ENCODE assay signal across 8 cellular contexts in genomic region chr20:49983123-49983847, GRCh38. TPM values are rescaled to one million over a fixed set of nuclear protein-coding genes. Genes with fewer than 3 reads are reported as not detected.
DNase-seq lines count a peak whose midpoint lies in the region; ATAC-seq, FAIRE-seq and TF ChIP-seq lines count a peak whose summit lies in the region.

No MANE protein-coding gene starts in this region.

- H3K79me2 ChIP-seq in H1 (ENCODE audit: control insufficient read depth in 1 of 2, insufficient read depth in 2 of 2, low read length in 2 of 2): peaks cover 0 to 8% of the 10 kb centered on the region in 2 experiments; a peak in 2 of 4 replicates

- peak overlapping the region; percentile 52 for H3K56ac ChIP-seq in H1 (replicated peaks; ENCODE audit: insufficient read length, low read depth, low read length)

- POLR2A ChIA-PET in CD8-positive, alpha-beta T cell (lab: Charles Lee): interaction anchor here (0.7 kb wide), 1 partner anchor 8 kb away, joined by 3 read pairs; no protein-coding TSS in a partner anchor
- POLR2A ChIA-PET in H1 (lab: Charles Lee; ENCODE audit: partially characterized antibody): interaction anchor here (0.5 to 15.6 kb wide), 33 partner anchors 9 to 1165 kb away, joined by 3 to 287 read pairs (median 4); partner anchors contain the start of genes PEDS1 and RNF114

- H3K9me3 ChIP-seq in CD8-positive, alpha-beta T cell (ENCODE audit: low read length): no peaks in the 10 kb centered on the region
- H3K9me3 ChIP-seq in MG63 (no peaks in the 10 kb centered on the region), H1 (ENCODE audit: insufficient read depth in 2 of 2, low read depth in 1 of 2, low read length in 1 of 2) (no peaks in the 10 kb centered on the region), neuronal stem cell (replicated peaks in 1 of 2; ENCODE audit: control insufficient read depth in 2 of 2, insufficient read depth in 1 of 2, low read depth in 1 of 2, low read length in 2 of 2) (no peaks in the 10 kb centered on the region)

- H3K4me1 Mint-ChIP-seq in CD8-positive, alpha-beta T cell (ENCODE audit: low read depth): peaks cover 28% of the 10 kb centered on the region

- H3K23ac ChIP-seq in H1 (ENCODE audit: insufficient read length) (no peak overlapping the region), neuronal stem cell (ENCODE audit: low read depth, low read length, poor library complexity) (peak overlapping the region; percentile 99)

- peaks cover 2 to 4% of the 10 kb centered on the region in 2 experiments for H4K20me1 ChIP-seq in H1 (replicated peaks in 1 of 2; ENCODE audit: control insufficient read depth in 1 of 2, insufficient read depth in 2 of 2, low read length in 2 of 2)

- no peak overlapping the region for H2BK20ac ChIP-seq in H1 (ENCODE audit: low read length)

- H2AFZ ChIP-seq in H1 (ENCODE audit: low read length): no peak overlapping the region
- peak overlapping the region; percentile 85 for H2AFZ ChIP-seq in neuronal stem cell (ENCODE audit: low read length)

- WGBS in H1 (ENCODE audit: extremely low coverage in 1 of 2, insufficient coverage in 1 of 2, insufficient read length in 1 of 2, insufficient replicate concordance in 2 of 2, low coverage in 1 of 2, low lambda C conversion rate in 2 of 2, missing lambda C conversion rate in 1 of 2), 2 experiments: 28% methylated on average over 18 of the region's 24 CpGs; no CpG with 5 or more reads in 1 of the 2 experiments
- WGBS in neuronal stem cell (ENCODE audit: extremely low coverage in 2 of 2, insufficient read length in 2 of 2, insufficient replicate concordance in 1 of 2), 2 donors: no CpG with 5 or more reads among the region's 24 CpGs

- no peak overlapping the region for H2BK5ac ChIP-seq in H1 (ENCODE audit: low read depth, low read length)
- peak overlapping the region; percentile 19 for H2BK5ac ChIP-seq in neuronal stem cell (ENCODE audit: low read length)

- H3K4me2 ChIP-seq in H1 (ENCODE audit: insufficient read depth in 1 of 2, low read depth in 2 of 2, low read length in 2 of 2) (peak overlapping the region; percentile 78 to 100), neuronal stem cell (ENCODE audit: insufficient read depth, low read length, poor library complexity, severe bottlenecking) (peak overlapping the region; percentile 87)

- peak overlapping the region; percentile 79 for H3K27ac Mint-ChIP-seq in CD8-positive, alpha-beta T cell

- no peaks in the 10 kb centered on the region for H3K36me3 Mint-ChIP-seq in CD8-positive, alpha-beta T cell

- H2BK15ac ChIP-seq in H1 (ENCODE audit: low read length) (no peak overlapping the region), neuronal stem cell (ENCODE audit: low read length) (peak overlapping the region; percentile 52)

- H4K91ac ChIP-seq in H1 (replicated peaks; ENCODE audit: insufficient read length, low read length) (no peak overlapping the region), neuronal stem cell (ENCODE audit: low read depth, low read length, poor library complexity) (no peak overlapping the region)

- H3K18ac ChIP-seq in H1 (ENCODE audit: extremely low read depth, low read length): no peak overlapping the region; the same call in 1 of the 2 replicates
- H3K18ac ChIP-seq in neuronal stem cell (ENCODE audit: low read length): peak overlapping the region; percentile 94

- FAIRE-seq in H1 (lab: Jason Lieb, UNC): no peak

- H2BK120ac ChIP-seq in H1 (replicated peaks; ENCODE audit: low read depth, low read length) (no peak overlapping the region), neuronal stem cell (ENCODE audit: low read depth, low read length) (peak overlapping the region; percentile 38)

- H3K27me3 Mint-ChIP-seq in CD8-positive, alpha-beta T cell (ENCODE audit: low read depth): no peaks in the 10 kb centered on the region

- peaks cover 12% of the 10 kb centered on the region for H3K23me2 ChIP-seq in H1 (ENCODE audit: low read depth, low read length)

- no peaks in the 10 kb centered on the region for H3K27me3 ChIP-seq in CD8-positive, alpha-beta T cell (ENCODE audit: insufficient read depth, low read length)
- H3K27me3 ChIP-seq in MG63 (no peaks in the 10 kb centered on the region), H1 (replicated peaks in 1 of 4; ENCODE audit: control insufficient read depth in 3 of 4, extremely low read depth in 1 of 4, insufficient read depth in 3 of 4, low read length in 3 of 4) (peaks cover 0 to 17% (median 15%) of the 10 kb centered on the region in 4 experiments; a peak in 6 of 7 replicates), neuronal stem cell (ENCODE audit: control insufficient read depth in 3 of 3, insufficient read depth in 3 of 3, low read depth in 1 of 3, low read length in 3 of 3) (peaks cover 2 to 29% (median 15%) of the 10 kb centered on the region in 3 experiments)

- H3K4me3 Mint-ChIP-seq in CD8-positive, alpha-beta T cell: peak overlapping the region; percentile 72

- no peak for TF ChIP-seq EP300 in H1 (IDR thresholded peaks at IDR 0.05; ENCODE audit: borderline replicate concordance in 1 of 2, low read depth in 2 of 2, low read length in 2 of 2)

- H3K79me1 ChIP-seq in H1 (ENCODE audit: low read depth, low read length) (peaks cover 2% of the 10 kb centered on the region; the same call in 1 of the 2 replicates), neuronal stem cell (ENCODE audit: low read depth, low read length) (peaks cover 3% of the 10 kb centered on the region)

- H4K8ac ChIP-seq in H1 (ENCODE audit: extremely low read depth, insufficient read depth, low read length) (no peak overlapping the region), neuronal stem cell (ENCODE audit: low read depth, low read length) (no peak overlapping the region)

- H3K9ac ChIP-seq in H1 (replicated peaks in 1 of 4; ENCODE audit: extremely low read depth in 1 of 4, low read depth in 3 of 4, low read length in 3 of 4) (peak overlapping the region; percentile 62 to 77 (median 67)), neuronal stem cell (ENCODE audit: low read depth, low read length, poor library complexity) (peak overlapping the region; percentile 85)

- H3K4ac ChIP-seq in H1 (replicated peaks; ENCODE audit: insufficient read length, low read depth, low read length) (peak overlapping the region; percentile 24), neuronal stem cell (ENCODE audit: low read length) (no peak overlapping the region)

- H3K27ac ChIP-seq in CD8-positive, alpha-beta T cell (ENCODE audit: low read depth, low read length): peak overlapping the region; percentile 51
- H3K27ac ChIP-seq in H1 (ENCODE audit: low read depth, low read length) (0 out of 2 replicates have a peak overlapping the region, but pooled peaks have one; percentile 31), neuronal stem cell (replicated peaks; ENCODE audit: low read length) (no peak overlapping the region)

- no peak for DNase-seq in CD8-positive, alpha-beta T cell
- DNase-seq in MG63: no peak
- no peak for DNase-seq in H1 (ENCODE audit: low read depth in 1 of 2, low spot score in 2 of 2)
- DNase-seq in neuronal stem cell (ENCODE audit: low spot score): no peak
- DNase-seq in cerebellar cortex (ENCODE audit: low spot score): no peak

- H3K9me3 Mint-ChIP-seq in CD8-positive, alpha-beta T cell: no peaks in the 10 kb centered on the region

- peak overlapping the region; percentile 46 for H3K4me3 ChIP-seq in CD8-positive, alpha-beta T cell (ENCODE audit: low read depth, low read length)
- H3K4me3 ChIP-seq in MG63: peak overlapping the region; percentile 74
- H3K4me3 ChIP-seq in H1 (ENCODE audit: extremely low read depth in 1 of 4, insufficient read depth in 2 of 4, low read depth in 3 of 4, low read length in 4 of 4): peak overlapping the region; percentile 60 to 93 (median 73)
- H3K4me3 ChIP-seq in neuronal stem cell (ENCODE audit: low read length in 2 of 2): peak overlapping the region; percentile 75 to 78

- intact Hi-C loops in CD8-positive, alpha-beta T cell (cut with DNase I, micrococcal nuclease): loop anchor here (2.0 to 10.0 kb wide), 3 partner anchors 479 to 528 kb away; partner anchors contain the start of gene PTPN1 (in 1 of the 2)

- peaks cover 24% of the 10 kb centered on the region for H3K4me1 ChIP-seq in CD8-positive, alpha-beta T cell (ENCODE audit: insufficient read depth, low read length)
- H3K4me1 ChIP-seq in H1 (replicated peaks in 1 of 4; ENCODE audit: control insufficient read depth in 3 of 4, insufficient read depth in 4 of 4, low read length in 3 of 4): peaks cover 9 to 51% (median 36%) of the 10 kb centered on the region in 4 experiments
- H3K4me1 ChIP-seq in neuronal stem cell (ENCODE audit: control insufficient read depth in 2 of 2, insufficient read depth in 1 of 2, low read depth in 1 of 2, low read length in 2 of 2): peaks cover 15 to 39% of the 10 kb centered on the region in 2 donors

- no peak overlapping the region for H3K14ac ChIP-seq in H1 (ENCODE audit: insufficient read length)
- peak overlapping the region; percentile 83 for H3K14ac ChIP-seq in neuronal stem cell (ENCODE audit: low read length)

- CTCF ChIA-PET in CD8-positive, alpha-beta T cell (lab: Charles Lee): interaction anchor here (1.2 to 15.6 kb wide), 2 partner anchors 21 to 88 kb away, joined by 3 to 343 read pairs; no protein-coding TSS in a partner anchor
- CTCF ChIA-PET in H1 (lab: Charles Lee; ENCODE audit: partially characterized antibody): interaction anchor here (0.7 to 21.7 kb wide), 6 partner anchors 18 to 196 kb away, joined by 3 to 514 read pairs (median 4); no protein-coding TSS in a partner anchor

- H2AK5ac ChIP-seq in H1 (ENCODE audit: low read depth, low read length) (no peak overlapping the region), neuronal stem cell (ENCODE audit: low read depth, low read length) (peak overlapping the region; percentile 77)

- peak overlapping the region; percentile 49 for H4K5ac ChIP-seq in H1 (ENCODE audit: insufficient read length, low read depth, low read length)

- no peak for TF ChIP-seq RAD21 in H1 (IDR thresholded peaks at IDR 0.05 in 1 of 2, conservative IDR thresholded peaks at IDR 0.05 in 1 of 2; ENCODE audit: low read depth in 2 of 2, low read length in 2 of 2)

- TF ChIP-seq POLR2A in H1 (IDR thresholded peaks at IDR 0.05; ENCODE audit: control extremely low read depth in 1 of 2, low read depth in 2 of 2, low read length in 2 of 2): no peak

- peak; percentile 8 for ATAC-seq in CD8-positive, alpha-beta T cell
- no peak for ATAC-seq in GM19395 (IDR thresholded peaks at IDR 0.05; ENCODE audit: unreplicated experiment)
- ATAC-seq in GM18909 (IDR thresholded peaks at IDR 0.05; ENCODE audit: poor library complexity, unreplicated experiment): no peak
- no peak for ATAC-seq in GM21390 (IDR thresholded peaks at IDR 0.05; ENCODE audit: unreplicated experiment)

- no peak for TF ChIP-seq CTCF in CD8-positive, alpha-beta T cell (IDR thresholded peaks at IDR 0.05)
- no peak for TF ChIP-seq CTCF in H1 (IDR thresholded peaks at IDR 0.05; ENCODE audit: control extremely low read depth in 1 of 3, insufficient read depth in 1 of 3, low read depth in 1 of 3, low read length in 3 of 3)

- no peak overlapping the region for H2BK12ac ChIP-seq in H1 (ENCODE audit: low read depth, low read length)
- H2BK12ac ChIP-seq in neuronal stem cell (ENCODE audit: low read length): peak overlapping the region; percentile 66

- no peaks in the 10 kb centered on the region for H3K36me3 ChIP-seq in CD8-positive, alpha-beta T cell (ENCODE audit: insufficient read depth, low read length)
- H3K36me3 ChIP-seq in MG63 (peaks cover 49% of the 10 kb centered on the region), H1 (ENCODE audit: control insufficient read depth in 2 of 4, insufficient read depth in 4 of 4, low read length in 3 of 4) (peaks cover 0 to 20% (median 0%) of the 10 kb centered on the region in 4 experiments; a peak in 1 of 8 replicates), neuronal stem cell (replicated peaks in 1 of 2; ENCODE audit: control insufficient read depth in 2 of 2, insufficient read depth in 2 of 2, low read length in 2 of 2) (peaks cover 1 to 32% of the 10 kb centered on the region in 2 donors)

RNA-seq across cellular contexts. Expression of gene SNAI1, which starts 0.5 kb away (rescaled TPM):
- total RNA-seq in CD8-positive, alpha-beta T cell: 1 to 10 TPM; 3.0 to 3.1 TPM
- total RNA-seq in MG63 (2014; rRNA removed; shearing (Covaris generic); ENCODE audit: low replicate concordance): 0.12 and 0.82 TPM in 2 replicates
- 6.5 and 7.7 TPM in 2 replicates for total RNA-seq in H1 (2021; fragmentation: NEBNext Ultra II Directional; extraction: Animal tissue kit (Norgen Biotek cat#: 25700))
- 8.0 and 10.6 TPM in 2 replicates for polyA plus RNA-seq in H1 (2011; rRNA removed)
- 2.0 TPM for polyA plus RNA-seq in H1 (2011; cell fraction: cytosol; rRNA removed)
- 6.6 TPM for polyA plus RNA-seq in H1 (2011; cell fraction: nucleus; rRNA removed)
- polyA plus RNA-seq in H1 (2012, experiment 1 of 2): 6.9 to 10.2 TPM (median 8.7 TPM) in 4 replicates
- 10.4 TPM for polyA plus RNA-seq in H1 (2012, experiment 2 of 2)
- polyA plus RNA-seq in H1 (2013, experiment 1 of 2): 6.9 TPM
- 7.0 TPM for polyA plus RNA-seq in H1 (2013, experiment 2 of 2)
- 1.3 and 2.7 TPM in 2 replicates for polyA minus RNA-seq in H1 (2011; rRNA and poly(A)+ RNA removed)
- 2.4 TPM for polyA minus RNA-seq in H1 (2011; cell fraction: cytosol; rRNA and poly(A)+ RNA removed)
- 7.8 TPM for polyA minus RNA-seq in H1 (2011; cell fraction: nucleus; rRNA and poly(A)+ RNA removed)
- 3.5 TPM for polyA plus RNA-seq in neuronal stem cell (2013, experiment 1 of 2)
- 3.7 TPM for polyA plus RNA-seq in neuronal stem cell (2013, experiment 2 of 2)

RNA-seq across cellular contexts. Expression of gene RNF114, which starts 47.1 kb away (rescaled TPM):
- 100 to 1,000 TPM; 137 to 151 TPM for total RNA-seq in CD8-positive, alpha-beta T cell
- total RNA-seq in MG63 (2014; rRNA removed; shearing (Covaris generic); ENCODE audit: low replicate concordance): 86.6 and 89.6 TPM in 2 replicates
- total RNA-seq in H1 (2021; fragmentation: NEBNext Ultra II Directional; extraction: Animal tissue kit (Norgen Biotek cat#: 25700)): 81.7 and 82.0 TPM in 2 replicates
- polyA plus RNA-seq in H1 (2011; rRNA removed): 89.9 and 158 TPM in 2 replicates
- 160 TPM for polyA plus RNA-seq in H1 (2011; cell fraction: cytosol; rRNA removed)
- 99.9 TPM for polyA plus RNA-seq in H1 (2011; cell fraction: nucleus; rRNA removed)
- 66.8 to 91.7 TPM (median 75.1 TPM) in 4 replicates for polyA plus RNA-seq in H1 (2012, experiment 1 of 2)
- 39.6 TPM for polyA plus RNA-seq in H1 (2012, experiment 2 of 2)
- 51.2 TPM for polyA plus RNA-seq in H1 (2013, experiment 1 of 2)
- 51.8 TPM for polyA plus RNA-seq in H1 (2013, experiment 2 of 2)
- 62.2 and 63.1 TPM in 2 replicates for polyA minus RNA-seq in H1 (2011; rRNA and poly(A)+ RNA removed)
- 69.6 TPM for polyA minus RNA-seq in H1 (2011; cell fraction: cytosol; rRNA and poly(A)+ RNA removed)
- polyA minus RNA-seq in H1 (2011; cell fraction: nucleus; rRNA and poly(A)+ RNA removed): 40.6 TPM
- polyA plus RNA-seq in neuronal stem cell (2013, experiment 1 of 2): 37.2 TPM
- polyA plus RNA-seq in neuronal stem cell (2013, experiment 2 of 2): 37.0 TPM
